8 cellular contexts compared by ENCODE assay signal in genomic region chr15:90871097-90871715, GRCh38. TPM values are rescaled to one million over a fixed set of nuclear protein-coding genes. Genes with fewer than 3 reads are reported as not detected.
A peak's percentile ranks its signal among the peaks of the same experiment; 100 is the strongest.
DNase-seq lines count a peak whose midpoint lies in the region; ATAC-seq and TF ChIP-seq lines count a peak whose summit lies in the region.

No MANE protein-coding gene starts in this region.

- WGBS in mammary epithelial cell (ENCODE audit: low coverage, missing lambda C conversion rate), result 0% methylated on average over 13 of the region's 74 CpGs

- H3K27me3 ChIP-seq in ACC112 (ENCODE audit: insufficient read depth, low read length) (no peaks in the 10 kb centered on the region), Peyer's patch (no peaks in the 10 kb centered on the region), mammary epithelial cell (ENCODE audit: insufficient read depth, low read length) (no peaks in the 10 kb centered on the region), left lung (no peaks in the 10 kb centered on the region), stomach smooth muscle (ENCODE audit: control insufficient read depth in 1 of 2, insufficient read depth in 2 of 2, low read length in 2 of 2) (no peaks in the 10 kb centered on the region)

- H3K4me2 ChIP-seq in mammary epithelial cell (ENCODE audit: insufficient read depth, low read depth, low read length), result peak overlapping the region; percentile 97

- H3K79me2 ChIP-seq in ACC112 (ENCODE audit: control insufficient read depth, insufficient read depth, low read length, unreplicated experiment), result peaks cover 52% of the 10 kb centered on the region
- H3K79me2 ChIP-seq in mammary epithelial cell (ENCODE audit: insufficient read depth, low read length), result peaks cover 57% of the 10 kb centered on the region

- H3K4me3 ChIP-seq in ACC112 (ENCODE audit: low read depth, low read length), result peak overlapping the region; percentile 85
- peak overlapping the region; percentile 94 to 99 (median 96) for H3K4me3 ChIP-seq in Peyer's patch
- peak overlapping the region; percentile 75 to 77 (median 76) for H3K4me3 ChIP-seq in mammary epithelial cell (replicated peaks in 1 of 3; ENCODE audit: insufficient read depth in 1 of 3, low read depth in 2 of 3, low read length in 3 of 3)
- peak overlapping the region; percentile 71 to 89 for H3K4me3 ChIP-seq in left lung
- H3K4me3 ChIP-seq in stomach smooth muscle (ENCODE audit: low read length in 2 of 2), result peak overlapping the region; percentile 64 to 83

- H3K36me3 ChIP-seq in ACC112 (ENCODE audit: insufficient read depth, low read length), result no peaks in the 10 kb centered on the region
- H3K36me3 ChIP-seq in Peyer's patch, result peaks cover 0 to 9% (median 0%) of the 10 kb centered on the region in 3 donors
- H3K36me3 ChIP-seq in mammary epithelial cell (ENCODE audit: insufficient read depth, low read length), result no peaks in the 10 kb centered on the region
- peaks cover 0 to 11% of the 10 kb centered on the region in 2 donors for H3K36me3 ChIP-seq in left lung
- H3K36me3 ChIP-seq in stomach smooth muscle (ENCODE audit: control insufficient read depth in 2 of 2, insufficient read depth in 2 of 2, low read length in 2 of 2), result peaks cover 0 to 3% of the 10 kb centered on the region in 2 donors

- peak overlapping the region; percentile 75 for H2AFZ ChIP-seq in ACC112 (ENCODE audit: low read length, unreplicated experiment)
- H2AFZ ChIP-seq in mammary epithelial cell (ENCODE audit: low read depth, low read length), result peak overlapping the region; percentile 75

- TF ChIP-seq POLR2A in Peyer's patch (IDR thresholded peaks at IDR 0.05), result no peak

- peak overlapping the region; percentile 77 for H3K27ac ChIP-seq in ACC112 (ENCODE audit: low read depth, low read length)
- H3K27ac ChIP-seq in Peyer's patch, result peak overlapping the region; percentile 85 to 97 (median 90)
- peak overlapping the region; percentile 63 for H3K27ac ChIP-seq in mammary epithelial cell (ENCODE audit: insufficient read depth, low read depth, low read length)
- peak overlapping the region; percentile 96 to 97 for H3K27ac ChIP-seq in left lung
- peak overlapping the region; percentile 79 for H3K27ac ChIP-seq in stomach smooth muscle (ENCODE audit: low read length)

- H3K9me3 ChIP-seq in Peyer's patch (no peaks in the 10 kb centered on the region), mammary epithelial cell (replicated peaks; ENCODE audit: insufficient read depth, low read length) (no peaks in the 10 kb centered on the region), left lung (no peaks in the 10 kb centered on the region), stomach smooth muscle (ENCODE audit: control insufficient read depth in 2 of 2, low read length in 2 of 2) (no peaks in the 10 kb centered on the region)

- H3K9ac ChIP-seq in mammary epithelial cell (ENCODE audit: insufficient read depth, low read length) (peak overlapping the region; percentile 74), stomach smooth muscle (ENCODE audit: low read length in 2 of 2) (peak overlapping the region; percentile 90 to 92)

- H3K4me1 ChIP-seq in ACC112 (ENCODE audit: control insufficient read depth, insufficient read depth, low read length, unreplicated experiment), result peaks cover 48% of the 10 kb centered on the region
- peaks cover 7 to 43% (median 8%) of the 10 kb centered on the region in 4 donors for H3K4me1 ChIP-seq in Peyer's patch
- peaks cover 51% of the 10 kb centered on the region for H3K4me1 ChIP-seq in mammary epithelial cell (ENCODE audit: insufficient read depth, low read length)
- peaks cover 41 to 65% of the 10 kb centered on the region in 2 donors for H3K4me1 ChIP-seq in left lung
- peaks cover 45% of the 10 kb centered on the region for H3K4me1 ChIP-seq in stomach smooth muscle (ENCODE audit: control insufficient read depth, insufficient read depth, low read length)

- peak in 2 of 3 donors; percentile 63 to 71 for DNase-seq in Peyer's patch
- no peak for DNase-seq in mammary epithelial cell
- DNase-seq in left lung, result peak in 1 of 2 donors; percentile 89
- DNase-seq in NCI-H1930 (lab: John Stamatoyannopoulos, UW), result no peak
- DNase-seq in kidney glomerular epithelial cell (lab: John Stamatoyannopoulos, UW), result no peak

- CTCF ChIA-PET in mammary epithelial cell (lab: Charles Lee; ENCODE audit: low non-redundant PET), result no interaction called here

- dilution Hi-C loops in mammary epithelial cell (cut with HindIII; ENCODE audit: low sequenced_read_pairs), result no loop called here

- in situ Hi-C loops in mammary epithelial cell (cut with MboI; ENCODE audit: low sequenced_read_pairs in 2 of 2), result no loop called here

- H4K20me1 ChIP-seq in mammary epithelial cell (ENCODE audit: insufficient read depth, low read length), result no peaks in the 10 kb centered on the region

- ATAC-seq in GM18867 (IDR thresholded peaks at IDR 0.05; ENCODE audit: unreplicated experiment), result peak; percentile 33
- ATAC-seq in left lung, result peak; percentile 1

- TF ChIP-seq CTCF in Peyer's patch (IDR thresholded peaks at IDR 0.05) (no peak), mammary epithelial cell (conservative IDR thresholded peaks at IDR 0.05 in 1 of 2, IDR thresholded peaks at IDR 0.05 in 1 of 2; ENCODE audit: extremely low read depth in 1 of 2, insufficient read depth in 1 of 2, low read depth in 1 of 2, low read length in 2 of 2) (no peak), left lung (IDR thresholded peaks at IDR 0.05) (no peak)

- TSS peak; percentile 43 for BruUV-seq in mammary epithelial cell (replicated peaks; lab: Mats Ljungman, UMichigan)

- intact Hi-C loops in mammary epithelial cell (cut with micrococcal nuclease), result loop anchor here (5.0 kb wide), 3 partner anchors 94 to 224 kb away; no protein-coding TSS in a partner anchor
- intact Hi-C loops in left lung (cut with DNase I), result no loop called here

RNA-seq across cellular contexts. Expression of gene FURIN, which starts 2.8 kb away (rescaled TPM):
- 10 to 100 TPM; 53.6 to 76.7 (median 70.1) TPM for total RNA-seq in Peyer's patch
- 10 to 100 TPM; 49.6 to 50.3 TPM for total RNA-seq in mammary epithelial cell
- 37.0 TPM for polyA plus RNA-seq in mammary epithelial cell
- polyA minus RNA-seq in mammary epithelial cell, result 44.6 TPM
- total RNA-seq in left lung, result 100 to 1,000 TPM; 114 TPM

RNA-seq across cellular contexts. Expression of gene FES, which starts 13.1 kb away (rescaled TPM):
- total RNA-seq in Peyer's patch, result 10 to 100 TPM in 3 of 4 donors, 1 to 10 TPM in 1; 4.7 to 37.1 (median 20.5) TPM
- total RNA-seq in mammary epithelial cell, result 1 to 10 TPM in 1 of 2 donors, not detected in 1; 2.8 TPM
- polyA plus RNA-seq in mammary epithelial cell, result not detected
- polyA minus RNA-seq in mammary epithelial cell, result not detected
- 10 to 100 TPM; 37.6 to 65.2 TPM for total RNA-seq in left lung

RNA-seq across cellular contexts. Expression of gene MAN2A2, which starts 31.9 kb away (rescaled TPM):
- total RNA-seq in Peyer's patch, result 100 to 1,000 TPM in 3 of 4 donors, 10 to 100 TPM in 1; 76.2 to 188 (median 141) TPM
- 10 to 100 TPM; 11.5 to 12.5 TPM for total RNA-seq in mammary epithelial cell
- polyA plus RNA-seq in mammary epithelial cell, result 8.7 TPM
- polyA minus RNA-seq in mammary epithelial cell, result 46.6 TPM
- 10 to 100 TPM; 78.6 to 86.3 TPM for total RNA-seq in left lung

Comparison
In these comparisons a context has a peak if more than half of its experiments do, and no peak if none do; other contexts are left out.
1. DNase-seq: peak in Peyer's patch (2 of 3); none in mammary epithelial cell (single experiment), NCI-H1930 (0 of 2) and kidney glomerular epithelial cell (single experiment).
2. RNA of gene MAN2A2, which starts 31.9 kb away (total RNA-seq): 76.2 to 188 TPM in Peyer's patch and 78.6 to 86.3 TPM in left lung; 11.5 to 12.5 TPM in mammary epithelial cell; every median in the first group is over 4 times any median in the second.
3. Peak in every context shown above with its lines, with median percentiles within 50 percentile points of each other: H3K27ac ChIP-seq and H3K4me3 ChIP-seq.